1 cellular context compared by ENCODE assay signal in genomic region chr17:81865733-81866439, GRCh38.
TF ChIP-seq lines count a peak whose summit lies in the region.

No MANE protein-coding gene starts in this region.

TF ChIP-seq in HepG2, 621 proteins besides CTCF, POLR2A, EP300 and RAD21 (continued from another document and continues in another):
- TF ChIP-seq U2AF2 (IDR thresholded peaks at IDR 0.05; ENCODE audit: low read depth, low read length) (0 out of 2 replicates have a peak, but pooled peaks have one; percentile 33), NR2F2 (IDR thresholded peaks at IDR 0.05; ENCODE audit: borderline replicate concordance, low read depth) (no peak), PHF5A (CRISPR knock-in tag; IDR thresholded peaks at IDR 0.05; ENCODE audit: low read depth, unreplicated experiment) (no peak), ZSCAN31 (CRISPR knock-in tag; IDR thresholded peaks at IDR 0.05; ENCODE audit: low read depth) (no peak), ZNF652 (CRISPR knock-in tag; IDR thresholded peaks at IDR 0.05; ENCODE audit: borderline replicate concordance, low read depth) (no peak), ZNF138 (CRISPR knock-in tag; IDR thresholded peaks at IDR 0.05; ENCODE audit: low read depth) (no peak), ZNF280B (CRISPR knock-in tag; IDR thresholded peaks at IDR 0.05; ENCODE audit: borderline replicate concordance) (no peak; the same call in 1 of the 2 replicates), PRMT3 (CRISPR knock-in tag; IDR thresholded peaks at IDR 0.05; ENCODE audit: borderline replicate concordance, low read depth) (no peak), ASH2L (IDR thresholded peaks at IDR 0.05; ENCODE audit: insufficient read length, low read depth, low read length) (peak; percentile 26), ATAD3A (CRISPR knock-in tag; IDR thresholded peaks at IDR 0.05) (no peak), THAP8 (CRISPR knock-in tag; IDR thresholded peaks at IDR 0.05; ENCODE audit: borderline replicate concordance) (no peak), AHDC1 (CRISPR knock-in tag; IDR thresholded peaks at IDR 0.05; ENCODE audit: borderline replicate concordance) (no peak), NFIC (IDR thresholded peaks at IDR 0.05; ENCODE audit: low read length) (no peak), ZBTB1 (CRISPR knock-in tag; IDR thresholded peaks at IDR 0.05; ENCODE audit: borderline replicate concordance) (no peak), RNF2 (conservative IDR thresholded peaks at IDR 0.05; ENCODE audit: low read depth) (no peak), XRCC5 (optimal IDR thresholded peaks at IDR 0.05; ENCODE audit: low read length) (peak; percentile 28), HNF4G (IDR thresholded peaks at IDR 0.05; ENCODE audit: borderline replicate concordance, low read depth, low read length) (0 out of 2 replicates have a peak, but pooled peaks have one; percentile 15), HNF4G (CRISPR knock-in tag; IDR thresholded peaks at IDR 0.05; ENCODE audit: borderline replicate concordance, low read depth) (no peak), SOX13 (IDR thresholded peaks at IDR 0.05) (0 out of 2 replicates have a peak, but pooled peaks have one; percentile 26), SOX13 (CRISPR knock-in tag; conservative IDR thresholded peaks at IDR 0.05 in 1 of 2, IDR thresholded peaks at IDR 0.05 in 1 of 2) (0 out of 4 replicates have a peak, but pooled peaks of 1 of the 2 experiments have one; percentile 28), TGIF2 (CRISPR knock-in tag; IDR thresholded peaks at IDR 0.05) (no peak), DPF2 (CRISPR knock-in tag; IDR thresholded peaks at IDR 0.05; ENCODE audit: borderline replicate concordance, low read depth) (no peak), NONO (IDR thresholded peaks at IDR 0.05) (no peak), NONO (CRISPR knock-in tag; conservative IDR thresholded peaks at IDR 0.05) (peak; percentile 42), SP140L (CRISPR knock-in tag; IDR thresholded peaks at IDR 0.05; ENCODE audit: borderline replicate concordance) (no peak), ZXDC (CRISPR knock-in tag; IDR thresholded peaks at IDR 0.05) (peak; percentile 82; the same call in 1 of the 2 replicates), FOXC1 (CRISPR knock-in tag; IDR thresholded peaks at IDR 0.05; ENCODE audit: borderline replicate concordance) (no peak), POLR2AphosphoS2 (IDR thresholded peaks at IDR 0.05; ENCODE audit: low read depth, low read length) (no peak; the same call in 1 of the 2 replicates), RORA (CRISPR knock-in tag; IDR thresholded peaks at IDR 0.05) (no peak), YEATS2 (CRISPR knock-in tag; IDR thresholded peaks at IDR 0.05; ENCODE audit: borderline replicate concordance) (no peak), MLLT10 (CRISPR knock-in tag; IDR thresholded peaks at IDR 0.05) (no peak), HIC2 (CRISPR knock-in tag; IDR thresholded peaks at IDR 0.05; ENCODE audit: low read depth) (peak; percentile 99), HINFP (CRISPR knock-in tag; IDR thresholded peaks at IDR 0.05; ENCODE audit: low read depth) (no peak), ETS1 (CRISPR knock-in tag; IDR thresholded peaks at IDR 0.05) (no peak), SRY (CRISPR knock-in tag; IDR thresholded peaks at IDR 0.05) (0 out of 2 replicates have a peak, but pooled peaks have one; percentile 29), PLSCR1 (CRISPR knock-in tag; IDR thresholded peaks at IDR 0.05; ENCODE audit: borderline replicate concordance) (peak; percentile 61; the same call in 1 of the 2 replicates), RFX3 (CRISPR knock-in tag; IDR thresholded peaks at IDR 0.05) (no peak), NFATC3 (CRISPR knock-in tag; IDR thresholded peaks at IDR 0.05) (0 out of 2 replicates have a peak, but pooled peaks have one; percentile 10), ZNF224 (CRISPR knock-in tag; IDR thresholded peaks at IDR 0.05) (no peak), ZNF280D (CRISPR knock-in tag; IDR thresholded peaks at IDR 0.05) (no peak), REPIN1 (CRISPR knock-in tag; IDR thresholded peaks at IDR 0.05; ENCODE audit: borderline replicate concordance, low read depth) (no peak), MXD3 (CRISPR knock-in tag; IDR thresholded peaks at IDR 0.05) (no peak; the same call in 1 of the 2 replicates), ZNF674 (CRISPR knock-in tag; IDR thresholded peaks at IDR 0.05; ENCODE audit: low read depth) (no peak), ZNF343 (CRISPR knock-in tag; IDR thresholded peaks at IDR 0.05) (no peak)
